Comparison of ENCODE assay signal across 23 cellular contexts in the genomic region with DNA sequence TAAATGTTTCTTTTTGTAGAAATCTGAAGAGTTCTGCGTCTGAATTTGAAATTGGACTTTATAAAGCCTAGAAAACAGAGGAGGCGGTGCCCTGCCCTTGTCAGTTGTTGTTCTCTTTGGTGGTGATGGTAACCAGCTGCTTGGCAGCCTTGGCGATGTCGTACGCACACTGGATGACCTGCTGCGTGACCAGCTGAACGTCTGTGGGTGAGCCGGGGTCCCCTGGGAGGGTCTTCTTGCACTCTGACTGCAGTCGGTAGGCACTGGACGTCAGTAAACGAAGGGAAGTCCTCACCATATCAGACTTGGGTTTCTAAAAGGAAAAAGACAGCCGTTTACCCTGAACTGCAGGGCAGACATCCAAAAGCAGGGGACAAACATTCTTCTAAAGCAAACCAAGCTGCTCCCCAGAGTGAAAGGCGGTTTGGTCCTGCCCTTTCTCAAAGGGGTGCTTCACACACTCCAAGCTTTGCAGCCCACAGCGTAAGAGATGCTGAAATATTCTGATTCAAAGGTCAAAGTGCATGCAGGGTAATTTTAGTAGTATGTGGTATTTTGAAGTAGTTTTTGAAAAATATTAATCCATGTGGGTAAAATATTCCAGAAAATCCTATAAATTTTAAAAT. TPM values are rescaled to one million over a fixed set of nuclear protein-coding genes. Genes with fewer than 3 reads are reported as not detected.
DNase-seq lines count a peak whose midpoint lies in the region; ATAC-seq and TF ChIP-seq lines count a peak whose summit lies in the region.
"Had no signal": no experiment of that assay in that cellular context is flagged by ENCODE, and none has a peak within 500 bp of the region (broad histone marks: within the 10 kb centered on the region; RNA-seq: fewer than 3 reads in every experiment).

No MANE protein-coding gene starts in this region.

- peak in 1 of 2 donors; percentile 15 for TF ChIP-seq EP300 in tibial nerve (IDR thresholded peaks at IDR 0.05)

- DNase-seq in body of pancreas (peak; percentile 55 to 62 (median 60)), fibroblast of lung (ENCODE audit: low read depth in 2 of 2) (peak in 1 of 2 donors; percentile 72), mucosa of gallbladder (ENCODE audit: low spot score) (peak; percentile 64), tibial nerve (ENCODE audit: low spot score in 2 of 2) (peak; percentile 19 to 53), A172 (ENCODE audit: low spot score) (no peak)
- DNase-seq in activated CD4-positive, alpha-beta T cell treated with anti-CD3 and anti-CD28 coated beads for 4 hours = no peak
- DNase-seq: activated naive CD4-positive, alpha-beta T cell treated with anti-CD3 and anti-CD28 coated beads, Interleukin-2, amount 50 U/mL, for 16 hours; effector memory CD4-positive, alpha-beta T cell; EL; HFFc6; Karpas-422; NCI-H187 treated with DMSO at 0.1 percent for 48 hours; NCI-H2227 treated with DMSO at 0.1 percent for 48 hours; NCI-H748 treated with DMSO at 0.1 percent for 48 hours; psoas muscle; stimulated activated CD4-positive, alpha-beta T cell treated with anti-CD3 and anti-CD28 coated beads, Interleukin-2, amount 100 ng/mL, for 48 hours; stimulated activated naive CD4-positive, alpha-beta T cell had no signal

- H3K4me3 ChIP-seq in body of pancreas = no peak overlapping the region
- H3K4me3 ChIP-seq in fibroblast of lung (replicated peaks in 1 of 4; ENCODE audit: control extremely low read depth in 1 of 4, insufficient read depth in 1 of 4, low read depth in 3 of 4, low read length in 4 of 4) = no peak overlapping the region
- no peak overlapping the region for H3K4me3 ChIP-seq in tibial nerve
- H3K4me3 ChIP-seq: neural progenitor cell, psoas muscle, smooth muscle cell, upper lobe of left lung had no signal

- ATAC-seq in body of pancreas (peak; percentile 6), HG03159 (IDR thresholded peaks at IDR 0.05; ENCODE audit: unreplicated experiment) (no peak)
- ATAC-seq: activated CD4-positive, CD25-positive, alpha-beta regulatory T cell treated with anti-CD3 and anti-CD28 coated beads, Interleukin-2, amount 50 U/mL, for 24 hours; left lobe of liver; psoas muscle had no signal

- H3K9me3 ChIP-seq in body of pancreas (no peaks in the 10 kb centered on the region), fibroblast of lung (ENCODE audit: control insufficient read depth, insufficient read depth, low read depth, low read length) (no peaks in the 10 kb centered on the region), tibial nerve (no peaks in the 10 kb centered on the region)
- H3K9me3 ChIP-seq: psoas muscle, upper lobe of left lung had no signal

- TF ChIP-seq CTCF in body of pancreas (IDR thresholded peaks at IDR 0.05) (no peak), fibroblast of lung (conservative IDR thresholded peaks at IDR 0.05 in 1 of 2, IDR thresholded peaks at IDR 0.05 in 1 of 2; ENCODE audit: low read depth in 1 of 2, low read length in 2 of 2) (no peak), tibial nerve (IDR thresholded peaks at IDR 0.05) (no peak)

- H3K4me1 ChIP-seq in body of pancreas (peaks cover 51% of the 10 kb centered on the region), fibroblast of lung (ENCODE audit: control insufficient read depth, extremely low read depth, insufficient read depth, low read length) (no peaks in the 10 kb centered on the region), tibial nerve (peaks cover 0 to 11% (median 2%) of the 10 kb centered on the region in 4 donors)
- H3K4me1 ChIP-seq: neural progenitor cell had no signal

- intact Hi-C loops in body of pancreas (cut with DNase I) = no loop called here

- no peaks in the 10 kb centered on the region for H4K20me1 ChIP-seq in fibroblast of lung (ENCODE audit: control insufficient read depth, extremely low read depth, insufficient read depth, low read length)

- no peak overlapping the region for H2AFZ ChIP-seq in fibroblast of lung (ENCODE audit: low read length)
- H2AFZ ChIP-seq: neural progenitor cell had no signal

- no peak overlapping the region for H3K9ac ChIP-seq in fibroblast of lung (ENCODE audit: insufficient read depth, low read length)
- H3K9ac ChIP-seq: neural progenitor cell had no signal

- WGBS in body of pancreas, 2 donors = 43 to 64% methylated on average over 12 to 14 of the region's 14 CpGs
- WGBS in tibial nerve, 2 donors = 44 to 59% methylated on average over 14 of the region's 14 CpGs

- TF ChIP-seq POLR2A in body of pancreas (IDR thresholded peaks at IDR 0.05) = no peak
- TF ChIP-seq POLR2A in tibial nerve (IDR thresholded peaks at IDR 0.05) = no peak

- H3K36me3 ChIP-seq in body of pancreas (replicated peaks in 1 of 2; ENCODE audit: insufficient read depth in 1 of 2, low read depth in 2 of 2) (peaks cover 0 to 22% of the 10 kb centered on the region in 2 donors), fibroblast of lung (ENCODE audit: control insufficient read depth, insufficient read depth, low read length) (peaks cover 18% of the 10 kb centered on the region), tibial nerve (peaks cover 0 to 99% (median 8%) of the 10 kb centered on the region in 3 donors)

- H3K27me3 ChIP-seq in body of pancreas (no peaks in the 10 kb centered on the region), fibroblast of lung (ENCODE audit: control insufficient read depth, insufficient read depth, low read length) (no peaks in the 10 kb centered on the region), tibial nerve (no peaks in the 10 kb centered on the region)
- H3K27me3 ChIP-seq: neural progenitor cell, upper lobe of left lung had no signal

- H3K79me2 ChIP-seq in fibroblast of lung (ENCODE audit: control insufficient read depth, insufficient read depth, low read length) = no peaks in the 10 kb centered on the region

- H3K27ac ChIP-seq in body of pancreas = peak overlapping the region in 3 of 4 donors; percentile 35 to 80 (median 62)
- peak overlapping the region; percentile 37 for H3K27ac ChIP-seq in fibroblast of lung (ENCODE audit: insufficient read depth, low read length)
- H3K27ac ChIP-seq in tibial nerve = peak overlapping the region; percentile 23 to 75 (median 48)
- H3K27ac ChIP-seq: neural progenitor cell, psoas muscle had no signal

- no peak overlapping the region for H3K4me2 ChIP-seq in fibroblast of lung (ENCODE audit: extremely low read depth, insufficient read depth, low read length)
- H3K4me2 ChIP-seq: neural progenitor cell, smooth muscle cell had no signal

RNA-seq across cellular contexts. Expression of gene TCHP, which starts 32.9 kb away (rescaled TPM):
- 10 to 100 TPM; 29.3 to 72.2 TPM for total RNA-seq in body of pancreas
- total RNA-seq in fibroblast of lung = 9.2 and 9.4 TPM in 2 replicates
- polyA plus RNA-seq in fibroblast of lung = 10.3 and 14.0 TPM in 2 replicates
- 14.8 and 17.6 TPM in 2 replicates for polyA plus RNA-seq in fibroblast of lung (2012)
- polyA minus RNA-seq in fibroblast of lung (ENCODE audit: low replicate concordance) = 2.2 and 6.0 TPM in 2 replicates
- total RNA-seq in mucosa of gallbladder = 18.8 TPM
- 10 to 100 TPM; 11.4 to 39.6 (median 21.1) TPM for total RNA-seq in tibial nerve
- total RNA-seq in A172 (2014; rRNA removed; shearing (Covaris generic)) = 17.6 and 21.9 TPM in 2 replicates

RNA-seq across cellular contexts. Expression of gene GLTP, which starts 52.6 kb away (rescaled TPM):
- total RNA-seq in body of pancreas (10 to 100 TPM; 21.1 to 27.8 TPM), fibroblast of lung (37.8 and 51.2 TPM in 2 replicates), mucosa of gallbladder (28.2 TPM), tibial nerve (10 to 100 TPM; 42.0 to 71.7 (median 49.7) TPM)
- 67.9 and 76.5 TPM in 2 replicates for polyA plus RNA-seq in fibroblast of lung
- polyA plus RNA-seq in fibroblast of lung (2012) = 54.5 and 62.9 TPM in 2 replicates
- 54.7 and 58.5 TPM in 2 replicates for polyA minus RNA-seq in fibroblast of lung (ENCODE audit: low replicate concordance)
- total RNA-seq in A172 (2014; rRNA removed; shearing (Covaris generic)) = 37.9 and 39.1 TPM in 2 replicates

Comparison
In these comparisons a context has a peak if more than half of its experiments do, and no peak if none do; other contexts are left out.
1. DNase-seq: peak in body of pancreas (4 of 4), mucosa of gallbladder (single experiment) and tibial nerve (2 of 2); none in A172 (single experiment) and activated CD4-positive, alpha-beta T cell treated with anti-CD3 and anti-CD28 coated beads for 4 hours (0 of 2).
2. Peak in every context shown above with its lines, with median percentiles within 50 percentile points of each other: H3K27ac ChIP-seq.